In genomic region chr5:88304356-88304755, GRCh38 we compare ENCODE assay signal across 1 cellular context.
TF ChIP-seq lines count a peak whose summit lies in the region.

No MANE protein-coding gene starts in this region.

TF ChIP-seq in H1, 55 proteins besides CTCF, POLR2A, EP300 and RAD21:
- no peak for TF ChIP-seq ASH2L (IDR thresholded peaks at IDR 0.05; ENCODE audit: low read length)
- TF ChIP-seq SRF (IDR thresholded peaks at IDR 0.05; ENCODE audit: low read depth, low read length) = no peak
- TF ChIP-seq TAF7 (optimal IDR thresholded peaks at IDR 0.05; ENCODE audit: borderline replicate concordance, low read depth, low read length) = no peak
- TF ChIP-seq ATF3 (IDR thresholded peaks at IDR 0.05; ENCODE audit: insufficient read depth, low read depth, low read length) = no peak
- TF ChIP-seq CBX8 (IDR thresholded peaks at IDR 0.05; ENCODE audit: borderline replicate concordance, low read depth, low read length) = no peak
- TF ChIP-seq JUN (IDR thresholded peaks at IDR 0.05; ENCODE audit: low read depth, low read length) = no peak
- TF ChIP-seq RNF2 (IDR thresholded peaks at IDR 0.05; ENCODE audit: borderline replicate concordance, low read depth, low read length, missing control alignments, poor library complexity, severe bottlenecking) = no peak
- no peak for TF ChIP-seq KDM5A (IDR thresholded peaks at IDR 0.05; ENCODE audit: low read length)
- no peak for TF ChIP-seq SUZ12 (IDR thresholded peaks at IDR 0.05; ENCODE audit: low read length)
- no peak for TF ChIP-seq BACH1 (IDR thresholded peaks at IDR 0.05; ENCODE audit: low read length)
- TF ChIP-seq ATF2 (IDR thresholded peaks at IDR 0.05; ENCODE audit: low read length) = no peak
- no peak for TF ChIP-seq ZNF274 (IDR thresholded peaks at IDR 0.05; ENCODE audit: borderline replicate concordance, extremely low read depth, low read length)
- TF ChIP-seq RBBP5 (IDR thresholded peaks at IDR 0.05; ENCODE audit: borderline replicate concordance, low read depth, low read length) = no peak
- no peak for TF ChIP-seq BRCA1 (IDR thresholded peaks at IDR 0.05; ENCODE audit: low read depth, low read length)
- TF ChIP-seq EZH2 (IDR thresholded peaks at IDR 0.05; ENCODE audit: low read depth, low read length, severe bottlenecking) = no peak
TF ChIP-seq in H1: peak in this region for 0.
